12 cellular contexts compared by ENCODE assay signal in genomic region chr7:83347836-83348482, GRCh38.
DNase-seq lines count a peak whose midpoint lies in the region; ATAC-seq and TF ChIP-seq lines count a peak whose summit lies in the region.
"Had no signal": no experiment of that assay in that cellular context is flagged by ENCODE, and none has a peak within 500 bp of the region (broad histone marks: within the 10 kb centered on the region; RNA-seq: fewer than 3 reads in every experiment).

No MANE protein-coding gene starts in this region.

- no peaks in the 10 kb centered on the region for H4K20me1 ChIP-seq in GM23248 (ENCODE audit: insufficient read depth)

- no peaks in the 10 kb centered on the region for H3K4me1 Mint-ChIP-seq in activated CD8-positive, alpha-beta memory T cell treated with anti-CD3 and anti-CD28 coated beads, Interleukin-2, amount 10 ng/mL, durations not matched to agents 7 days and 5 days

- peak; percentile 79 for DNase-seq in GM23248
- DNase-seq in RWPE1 (ENCODE audit: low spot score): peak; percentile 24
- DNase-seq in fibroblast of pulmonary artery (ENCODE audit: low read depth): peak; percentile 74
- DNase-seq in renal cortical epithelial cell (ENCODE audit: low read depth): peak; percentile 63
- DNase-seq in DMS114 treated with DMSO at 0.1 percent for 48 hours (lab: John Stamatoyannopoulos, UW; ENCODE audit: unreplicated experiment): no peak
- no peak for DNase-seq in activated CD8-positive, alpha-beta memory T cell treated with anti-CD3 and anti-CD28 coated beads, Interleukin-2, amount 10 ng/mL, durations not matched to agents 7 days and 5 days
- DNase-seq: lower lobe of right lung; NCI-H524; stimulated activated naive CD4-positive, alpha-beta T cell treated with Interleukin-2 at 50 U/mL for 16 hours; T1000 had no signal

- in situ Hi-C loops in GM23248 (cut with MboI): no loop called here

- no peak overlapping the region for H3K4me3 Mint-ChIP-seq in activated CD8-positive, alpha-beta memory T cell treated with anti-CD3 and anti-CD28 coated beads, Interleukin-2, amount 10 ng/mL, durations not matched to agents 7 days and 5 days

- no peak overlapping the region for H2AFZ ChIP-seq in GM23248

- no peak overlapping the region for H3K27ac ChIP-seq in GM23248
- H3K27ac ChIP-seq in RWPE1: no peak overlapping the region
- H3K27ac ChIP-seq: lower lobe of right lung had no signal

- WGBS in GM23248 (ENCODE audit: low coverage in 1 of 2, low lambda C conversion rate in 2 of 2, missing lambda C conversion rate in 2 of 2), 2 experiments: 5 to 7% methylated on average over 5 of the region's 5 CpGs

- H3K27ac Mint-ChIP-seq in activated CD8-positive, alpha-beta memory T cell treated with anti-CD3 and anti-CD28 coated beads, Interleukin-2, amount 10 ng/mL, durations not matched to agents 7 days and 5 days: no peak overlapping the region

- ATAC-seq in GM18867 (IDR thresholded peaks at IDR 0.05; ENCODE audit: unreplicated experiment) (no peak), GM19351 (IDR thresholded peaks at IDR 0.05; ENCODE audit: unreplicated experiment) (no peak)
- ATAC-seq in activated CD8-positive, alpha-beta memory T cell treated with anti-CD3 and anti-CD28 coated beads, Interleukin-2, amount 10 ng/mL, durations not matched to agents 7 days and 5 days: no peak
- ATAC-seq: lower lobe of right lung had no signal

- no peaks in the 10 kb centered on the region for H3K27me3 Mint-ChIP-seq in activated CD8-positive, alpha-beta memory T cell treated with anti-CD3 and anti-CD28 coated beads, Interleukin-2, amount 10 ng/mL, durations not matched to agents 7 days and 5 days

- no peaks in the 10 kb centered on the region for H3F3A ChIP-seq in GM23248 (ENCODE audit: insufficient read depth)

- H3K4me3 ChIP-seq in GM23248 (no peak overlapping the region), fibroblast of pulmonary artery (replicated peaks; ENCODE audit: low read depth, low read length) (no peak overlapping the region)
- H3K4me3 ChIP-seq: lower lobe of right lung had no signal

- CTCF ChIA-PET in RWPE1 (lab: Yijun Ruan, JAX): no interaction called here
- CTCF ChIA-PET in activated CD8-positive, alpha-beta memory T cell treated with anti-CD3 and anti-CD28 coated beads, Interleukin-2, amount 10 ng/mL, durations not matched to agents 7 days and 5 days (lab: Charles Lee): interaction anchor here (1.0 kb wide), 1 partner anchor 30 kb away, joined by 3 read pairs; no protein-coding TSS in a partner anchor

- H3K9me3 ChIP-seq in GM23248 (ENCODE audit: low read depth): no peaks in the 10 kb centered on the region

- POLR2A ChIA-PET in RWPE1 (lab: Yijun Ruan, JAX; ENCODE audit: low non-redundant PET): no interaction called here

- H3K9me2 ChIP-seq in GM23248 (ENCODE audit: insufficient read depth): no peaks in the 10 kb centered on the region

- H3K9me3 Mint-ChIP-seq in activated CD8-positive, alpha-beta memory T cell treated with anti-CD3 and anti-CD28 coated beads, Interleukin-2, amount 10 ng/mL, durations not matched to agents 7 days and 5 days (ENCODE audit: low read depth): peaks cover 6% of the 10 kb centered on the region

- no peaks in the 10 kb centered on the region for H3K36me3 ChIP-seq in GM23248 (ENCODE audit: low read depth)
- H3K36me3 ChIP-seq: lower lobe of right lung had no signal

- H3K4me2 ChIP-seq in GM23248 (ENCODE audit: unreplicated experiment): no peak overlapping the region

- H3K4me1 ChIP-seq in GM23248 (ENCODE audit: insufficient read depth): no peaks in the 10 kb centered on the region
- H3K4me1 ChIP-seq: lower lobe of right lung had no signal

- no peak overlapping the region for H3K9ac ChIP-seq in GM23248

- H3K79me2 ChIP-seq in GM23248 (ENCODE audit: insufficient read depth): no peaks in the 10 kb centered on the region

- no peaks in the 10 kb centered on the region for H3K27me3 ChIP-seq in GM23248 (replicated peaks; ENCODE audit: insufficient read depth)

- H3K36me3 Mint-ChIP-seq in activated CD8-positive, alpha-beta memory T cell treated with anti-CD3 and anti-CD28 coated beads, Interleukin-2, amount 10 ng/mL, durations not matched to agents 7 days and 5 days: no peaks in the 10 kb centered on the region

- no peak for TF ChIP-seq CTCF in RWPE1 (conservative IDR thresholded peaks at IDR 0.05; ENCODE audit: low read depth)
- TF ChIP-seq CTCF in fibroblast of pulmonary artery (IDR thresholded peaks at IDR 0.05; ENCODE audit: low read length, missing control alignments): no peak

Comparison
In these comparisons a context has a peak if more than half of its experiments do, and no peak if none do; other contexts are left out.
1. DNase-seq: peak in GM23248 (single experiment), RWPE1 (single experiment), fibroblast of pulmonary artery (single experiment) and renal cortical epithelial cell (single experiment); none in DMS114 treated with DMSO at 0.1 percent for 48 hours (single experiment) and activated CD8-positive, alpha-beta memory T cell treated with anti-CD3 and anti-CD28 coated beads, Interleukin-2, amount 10 ng/mL, durations not matched to agents 7 days and 5 days (single experiment).